In the genomic region with DNA sequence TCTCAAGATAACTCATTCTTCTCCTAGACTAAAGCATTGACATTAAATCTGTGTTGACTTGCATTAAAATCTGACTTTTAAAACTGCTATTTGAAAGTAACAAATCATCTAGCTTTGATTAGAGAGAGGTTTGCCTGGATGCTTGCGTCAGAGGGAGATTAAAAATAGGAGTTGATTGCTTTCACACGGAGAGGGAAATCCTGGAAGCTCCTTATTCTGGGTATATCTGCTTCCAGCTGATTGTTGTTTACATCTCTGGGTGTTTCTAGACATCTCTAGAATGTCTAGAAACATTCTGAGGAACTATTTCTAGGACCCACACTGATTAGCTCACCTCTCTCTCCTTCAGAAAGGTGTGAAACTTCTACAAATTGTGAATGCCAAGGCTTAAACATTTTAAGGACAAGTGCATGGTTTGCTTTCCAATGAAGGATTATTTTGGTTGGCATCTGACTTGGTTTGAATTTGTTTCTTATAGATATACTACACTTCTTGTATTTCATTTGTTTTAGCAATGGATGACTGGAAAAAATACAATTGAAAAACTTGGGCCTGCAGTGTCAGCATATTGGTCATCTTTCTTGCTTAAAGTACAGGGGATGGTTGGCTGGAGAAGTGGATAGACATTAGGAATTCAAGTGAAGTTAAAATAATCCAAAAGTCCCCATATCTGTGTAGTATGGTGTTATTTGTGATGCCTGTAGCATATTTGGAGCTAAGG, we compare ENCODE assay signal across 8 cellular contexts. TPM values are rescaled to one million over a fixed set of nuclear protein-coding genes. Genes with fewer than 3 reads are reported as not detected.
A peak's percentile ranks its signal among the peaks of the same experiment; 100 is the strongest.
DNase-seq lines count a peak whose midpoint lies in the region; ATAC-seq and TF ChIP-seq lines count a peak whose summit lies in the region.

No MANE protein-coding gene starts in this region.

- no peaks in the 10 kb centered on the region for H3K9me3 ChIP-seq in ascending aorta
- no peaks in the 10 kb centered on the region for H3K9me3 ChIP-seq in stomach smooth muscle (ENCODE audit: control insufficient read depth in 2 of 2, low read length in 2 of 2)

- H3K27ac Mint-ChIP-seq in activated CD4-positive, alpha-beta T cell treated with anti-CD3 and anti-CD28 coated beads, Interleukin-2, amount 10 ng/mL, durations not matched to agents 24 days and 14 days = peak overlapping the region; percentile 85

- H3K27ac ChIP-seq in ascending aorta = no peak overlapping the region
- peak overlapping the region; percentile 98 for H3K27ac ChIP-seq in layer of hippocampus (ENCODE audit: low read depth, low read length)
- no peak overlapping the region for H3K27ac ChIP-seq in stomach smooth muscle (ENCODE audit: low read length)
- H3K27ac ChIP-seq in brain microvascular endothelial cell = no peak overlapping the region

- H3K9me3 Mint-ChIP-seq in activated CD4-positive, alpha-beta T cell treated with anti-CD3 and anti-CD28 coated beads, Interleukin-2, amount 10 ng/mL, durations not matched to agents 24 days and 14 days = no peaks in the 10 kb centered on the region

- no peaks in the 10 kb centered on the region for H3K27me3 ChIP-seq in ascending aorta
- H3K27me3 ChIP-seq in layer of hippocampus (ENCODE audit: control insufficient read depth, insufficient read depth, low read length) = no peaks in the 10 kb centered on the region
- H3K27me3 ChIP-seq in stomach smooth muscle (ENCODE audit: control insufficient read depth in 1 of 2, insufficient read depth in 2 of 2, low read length in 2 of 2) = no peaks in the 10 kb centered on the region
- H3K27me3 ChIP-seq in brain microvascular endothelial cell (replicated peaks) = no peaks in the 10 kb centered on the region

- peaks cover 5% of the 10 kb centered on the region for H3K36me3 Mint-ChIP-seq in activated CD4-positive, alpha-beta T cell treated with anti-CD3 and anti-CD28 coated beads, Interleukin-2, amount 10 ng/mL, durations not matched to agents 24 days and 14 days (ENCODE audit: low read depth)

- DNase-seq in activated CD4-positive, alpha-beta T cell treated with anti-CD3 and anti-CD28 coated beads, Interleukin-2, amount 10 ng/mL, durations not matched to agents 24 days and 14 days = peak; percentile 53
- no peak for DNase-seq in activated CD4-positive, alpha-beta T cell treated with anti-CD3 and anti-CD28 coated beads, Interleukin-2, amount 50 U/mL, for 1 hour
- DNase-seq in ascending aorta (ENCODE audit: low spot score in 2 of 2) (no peak), DMS79 (lab: John Stamatoyannopoulos, UW) (no peak), brain microvascular endothelial cell (no peak)

- ATAC-seq in GM18502 (IDR thresholded peaks at IDR 0.05; ENCODE audit: poor library complexity, unreplicated experiment) = no peak

- peak overlapping the region in 1 of 2 donors; percentile 97 for H3K9ac ChIP-seq in stomach smooth muscle (ENCODE audit: low read length in 2 of 2)

- H3K36me3 ChIP-seq in ascending aorta (no peaks in the 10 kb centered on the region), stomach smooth muscle (ENCODE audit: control insufficient read depth in 2 of 2, insufficient read depth in 2 of 2, low read length in 2 of 2) (peaks cover 0 to 2% of the 10 kb centered on the region in 2 donors), brain microvascular endothelial cell (replicated peaks) (no peaks in the 10 kb centered on the region)

- H3K4me1 Mint-ChIP-seq in activated CD4-positive, alpha-beta T cell treated with anti-CD3 and anti-CD28 coated beads, Interleukin-2, amount 10 ng/mL, durations not matched to agents 24 days and 14 days = peaks cover 49% of the 10 kb centered on the region

- TF ChIP-seq CTCF in ascending aorta (IDR thresholded peaks at IDR 0.05) (no peak), brain microvascular endothelial cell (IDR thresholded peaks at IDR 0.05; ENCODE audit: low read depth, low read length, missing control alignments) (no peak)

- H3K4me3 ChIP-seq in ascending aorta (peak overlapping the region; percentile 54 to 85), stomach smooth muscle (ENCODE audit: low read length in 2 of 2) (peak overlapping the region; percentile 4 to 94), brain microvascular endothelial cell (ENCODE audit: low read depth, low read length) (no peak overlapping the region)

- peak overlapping the region; percentile 99 for H3K4me3 Mint-ChIP-seq in activated CD4-positive, alpha-beta T cell treated with anti-CD3 and anti-CD28 coated beads, Interleukin-2, amount 10 ng/mL, durations not matched to agents 24 days and 14 days

- in situ Hi-C loops in brain microvascular endothelial cell (cut with HindIII; ENCODE audit: low pct_ligation_motif_present, low sequenced_read_pairs) = no loop called here

- no peaks in the 10 kb centered on the region for H3K27me3 Mint-ChIP-seq in activated CD4-positive, alpha-beta T cell treated with anti-CD3 and anti-CD28 coated beads, Interleukin-2, amount 10 ng/mL, durations not matched to agents 24 days and 14 days

- intact Hi-C loops in activated CD4-positive, alpha-beta T cell treated with anti-CD3 and anti-CD28 coated beads, Interleukin-2, amount 10 ng/mL, durations not matched to agents 24 days and 14 days (cut with micrococcal nuclease) = loop anchor here (5.0 kb wide), 1 partner anchor 115 kb away; no protein-coding TSS in a partner anchor
- intact Hi-C loops in ascending aorta (cut with DNase I) = loop anchor here (10.0 kb wide), 1 partner anchor 518 kb away; a partner anchor contains a TSS

- peaks cover 2 to 22% of the 10 kb centered on the region in 2 donors for H3K4me1 ChIP-seq in ascending aorta
- peaks cover 14% of the 10 kb centered on the region for H3K4me1 ChIP-seq in stomach smooth muscle (ENCODE audit: control insufficient read depth, insufficient read depth, low read length)

RNA-seq across cellular contexts. Expression of a gene that starts 2.1 kb away (rescaled TPM):
- 26.4 and 29.4 TPM in 2 replicates for total RNA-seq in activated CD4-positive, alpha-beta T cell treated with anti-CD3 and anti-CD28 coated beads, Interleukin-2, amount 10 ng/mL, durations not matched to agents 24 days and 14 days
- 8.5 TPM for total RNA-seq in ascending aorta
